In the genomic region with DNA sequence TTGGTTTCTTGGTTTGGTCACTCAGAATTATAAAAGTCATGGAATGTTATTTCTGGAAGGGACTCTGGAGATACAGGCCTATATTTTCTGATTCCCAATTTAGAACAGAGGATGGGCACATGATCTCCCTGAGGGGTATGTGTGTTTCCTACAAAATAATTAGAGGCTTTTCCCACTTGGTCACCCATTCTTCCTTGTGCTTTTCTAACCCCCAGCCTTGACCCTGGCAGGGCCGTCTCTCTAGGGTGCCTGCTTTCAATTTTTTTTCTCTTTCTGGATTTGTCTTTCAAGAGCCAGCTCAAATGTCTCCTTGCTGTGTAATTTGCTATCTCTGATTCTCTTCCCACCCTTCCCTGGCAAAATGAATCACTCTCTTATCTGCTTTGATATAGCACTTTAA, we compare ENCODE assay signal across 19 cellular contexts.
DNase-seq lines count a peak whose midpoint lies in the region; ATAC-seq and TF ChIP-seq lines count a peak whose summit lies in the region.
"Had no signal": no experiment of that assay in that cellular context is flagged by ENCODE, and none has a peak within 500 bp of the region (broad histone marks: within the 10 kb centered on the region; RNA-seq: fewer than 3 reads in every experiment).

No MANE protein-coding gene starts in this region.

- no peaks in the 10 kb centered on the region for H3K36me3 Mint-ChIP-seq in chondrocyte (ENCODE audit: low read depth)
- H3K36me3 Mint-ChIP-seq: CD4-positive, CD25-positive, alpha-beta regulatory T cell had no signal

- H3K9me3 ChIP-seq in heart left ventricle (peaks cover 0 to 4% (median 0%) of the 10 kb centered on the region in 12 donors), left ventricle myocardium inferior (replicated peaks) (peaks cover 3% of the 10 kb centered on the region), osteoblast (ENCODE audit: low read depth, low read length) (no peaks in the 10 kb centered on the region), aorta (ENCODE audit: control insufficient read depth, low read length) (no peaks in the 10 kb centered on the region)
- H3K9me3 ChIP-seq: BE2C had no signal

- H4K20me1 ChIP-seq in osteoblast (ENCODE audit: insufficient read depth, low read length), result no peaks in the 10 kb centered on the region

- H3K4me1 Mint-ChIP-seq in chondrocyte (ENCODE audit: low read depth), result peaks cover 11% of the 10 kb centered on the region
- H3K4me1 Mint-ChIP-seq: CD4-positive, CD25-positive, alpha-beta regulatory T cell; H9 had no signal

- peaks cover 0 to 24% (median 5%) of the 10 kb centered on the region in 12 donors for H3K4me1 ChIP-seq in heart left ventricle
- H3K4me1 ChIP-seq in left ventricle myocardium inferior, result peaks cover 15% of the 10 kb centered on the region
- peaks cover 12% of the 10 kb centered on the region for H3K4me1 ChIP-seq in osteoblast (ENCODE audit: insufficient read depth, low read length)
- H3K4me1 ChIP-seq in aorta (ENCODE audit: control insufficient read depth in 1 of 2, insufficient read depth in 2 of 2, low read length in 2 of 2), result peaks cover 4 to 6% of the 10 kb centered on the region in 2 donors
- H3K4me1 ChIP-seq: BE2C had no signal

- no peak for TF ChIP-seq CTCF in heart left ventricle (IDR thresholded peaks at IDR 0.05)
- no peak for TF ChIP-seq CTCF in left ventricle myocardium inferior (IDR thresholded peaks at IDR 0.05; ENCODE audit: borderline replicate concordance)
- no peak for TF ChIP-seq CTCF in chondrocyte (IDR thresholded peaks at IDR 0.05)
- TF ChIP-seq CTCF in osteoblast (IDR thresholded peaks at IDR 0.05; ENCODE audit: extremely low read depth, low read depth, low read length), result no peak

- TF ChIP-seq POLR2A in heart left ventricle (IDR thresholded peaks at IDR 0.05), result no peak

- H3K27ac ChIP-seq in heart left ventricle (no peak overlapping the region), left ventricle myocardium inferior (replicated peaks) (no peak overlapping the region), osteoblast (ENCODE audit: low read depth, low read length) (no peak overlapping the region), aorta (ENCODE audit: low read depth in 1 of 2, low read length in 2 of 2) (no peak overlapping the region)
- H3K27ac ChIP-seq: KMS-11 had no signal

- H3K27me3 Mint-ChIP-seq in chondrocyte (ENCODE audit: low read depth), result peaks cover 20% of the 10 kb centered on the region
- H3K27me3 Mint-ChIP-seq: CD4-positive, CD25-positive, alpha-beta regulatory T cell had no signal

- no peak overlapping the region for H3K4me2 ChIP-seq in osteoblast (ENCODE audit: insufficient read depth, low read length)
- H3K4me2 ChIP-seq: KMS-11 had no signal

- peak overlapping the region; percentile 35 for H3K27ac Mint-ChIP-seq in chondrocyte (ENCODE audit: unreplicated experiment)
- H3K27ac Mint-ChIP-seq: H9 had no signal

- H3K27me3 ChIP-seq in heart left ventricle (no peaks in the 10 kb centered on the region), left ventricle myocardium inferior (ENCODE audit: low read depth) (peaks cover 1% of the 10 kb centered on the region), osteoblast (ENCODE audit: insufficient read depth, low read length) (no peaks in the 10 kb centered on the region), aorta (ENCODE audit: control insufficient read depth in 1 of 2, insufficient read depth in 2 of 2, low read length in 1 of 2) (no peaks in the 10 kb centered on the region)
- H3K27me3 ChIP-seq: BE2C had no signal

- H3K79me2 ChIP-seq in osteoblast (ENCODE audit: insufficient read depth, low read length), result no peaks in the 10 kb centered on the region

- no peaks in the 10 kb centered on the region for H3K9me3 Mint-ChIP-seq in chondrocyte (ENCODE audit: low read depth)
- H3K9me3 Mint-ChIP-seq: H9 had no signal

- intact Hi-C loops in heart left ventricle (cut with DNase I) (no loop called here), left ventricle myocardium inferior (cut with micrococcal nuclease) (no loop called here), aorta (cut with DNase I) (loop anchor here in 1 of 2 donors (2.0 kb wide), 1 partner anchor 20 kb away; no protein-coding TSS in a partner anchor)

- peak overlapping the region; percentile 53 for H2AFZ ChIP-seq in osteoblast (ENCODE audit: low read length)

- H3K4me3 ChIP-seq in heart left ventricle (no peak overlapping the region), left ventricle myocardium inferior (no peak overlapping the region), osteoblast (ENCODE audit: insufficient read depth, low read length) (no peak overlapping the region), aorta (ENCODE audit: low read length in 2 of 2) (no peak overlapping the region)

- no peak overlapping the region for H3K4me3 Mint-ChIP-seq in chondrocyte (ENCODE audit: unreplicated experiment)
- H3K4me3 Mint-ChIP-seq: CD4-positive, CD25-positive, alpha-beta regulatory T cell; H9 had no signal

- 47 to 61% (median 54%) methylated on average over 1 of the region's 1 CpG for WGBS in heart left ventricle, 4 donors
- 7 to 8% methylated on average over 1 of the region's 1 CpG for WGBS in aorta, 2 donors

- DNase-seq in heart left ventricle (peak in 1 of 5 donors; percentile 31), left ventricle myocardium inferior (no peak), chondrocyte (ENCODE audit: low spot score) (no peak), osteoblast (ENCODE audit: insufficient read length, low spot score, missing footprints) (no peak), aorta (no peak), NCI-H187 treated with DMSO at 0.1 percent for 48 hours (lab: John Stamatoyannopoulos, UW) (no peak)
- DNase-seq: BE2C; CD4-positive, CD25-positive, alpha-beta regulatory T cell; COR-L47; DMS 273 treated with DMSO at 0.1 percent for 48 hours; DND-41; H9; MV-4-11; NCI-H1694 treated with DMSO at 0.1 percent for 48 hours; NCI-H2227 treated with DMSO at 0.1 percent for 48 hours; NCI-H524 had no signal

- no peaks in the 10 kb centered on the region for H3K36me3 ChIP-seq in heart left ventricle
- no peaks in the 10 kb centered on the region for H3K36me3 ChIP-seq in left ventricle myocardium inferior
- H3K36me3 ChIP-seq in osteoblast (ENCODE audit: insufficient read depth, low read length), result no peaks in the 10 kb centered on the region
- no peaks in the 10 kb centered on the region for H3K36me3 ChIP-seq in aorta (ENCODE audit: control insufficient read depth in 1 of 2, insufficient read depth in 2 of 2, low read length in 1 of 2)
- H3K36me3 ChIP-seq: BE2C had no signal

- peak in 3 of 4 donors; percentile 29 to 49 (median 42) for ATAC-seq in heart left ventricle
- peak; percentile 51 for ATAC-seq in aorta (ENCODE audit: low FRiP score)
- ATAC-seq in HG02798 (IDR thresholded peaks at IDR 0.05; ENCODE audit: poor library complexity, unreplicated experiment), result no peak
- ATAC-seq in GM21576 (IDR thresholded peaks at IDR 0.05; ENCODE audit: unreplicated experiment), result no peak

Comparison
In these comparisons a context has a peak if more than half of its experiments do, and no peak if none do; other contexts are left out.
1. ATAC-seq: peak in heart left ventricle (3 of 4) and aorta (single experiment); none in HG02798 (single experiment) and GM21576 (single experiment).